18 cellular contexts compared by ENCODE assay signal in the genomic region with DNA sequence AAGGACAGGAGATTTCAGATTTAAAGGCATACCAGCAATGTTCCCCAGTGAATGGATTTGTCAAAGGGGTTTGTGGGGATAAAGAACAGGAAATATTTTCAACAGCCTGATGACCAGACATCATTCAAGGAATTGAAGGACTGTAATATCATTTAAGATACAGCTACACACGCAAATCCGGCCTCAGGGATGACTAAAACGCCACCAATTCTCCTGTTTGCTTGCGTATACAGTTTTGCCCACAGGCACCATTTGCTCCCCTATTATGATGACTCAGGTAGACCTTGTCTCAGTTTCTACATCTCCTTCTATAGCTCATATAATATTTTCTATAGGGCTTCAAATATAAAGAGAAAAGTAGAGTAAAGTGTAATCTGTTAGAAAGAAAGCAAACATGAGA. TPM values are rescaled to one million over a fixed set of nuclear protein-coding genes. Genes with fewer than 3 reads are reported as not detected.
A peak's percentile ranks its signal among the peaks of the same experiment; 100 is the strongest.
DNase-seq lines count a peak whose midpoint lies in the region; ATAC-seq and TF ChIP-seq lines count a peak whose summit lies in the region.
"Had no signal": no experiment of that assay in that cellular context is flagged by ENCODE, and none has a peak within 500 bp of the region (broad histone marks: within the 10 kb centered on the region; RNA-seq: fewer than 3 reads in every experiment).

No MANE protein-coding gene starts in this region.

- no peak for ATAC-seq in Right ventricle myocardium superior (ENCODE audit: poor library complexity)
- ATAC-seq in gastroesophageal sphincter: no peak
- no peak for ATAC-seq in HG02642 (IDR thresholded peaks at IDR 0.05; ENCODE audit: poor library complexity, unreplicated experiment)
- ATAC-seq: A549 had no signal

- in situ Hi-C loops in SK-MEL-5 (cut with HindIII; ENCODE audit: low pct_unique_long_range_greater_than_20kb, low sequenced_read_pairs): no loop called here

- TF ChIP-seq CTCF in left ventricle myocardium inferior (IDR thresholded peaks at IDR 0.05; ENCODE audit: borderline replicate concordance) (no peak), gastroesophageal sphincter (IDR thresholded peaks at IDR 0.05) (no peak), spleen (IDR thresholded peaks at IDR 0.05 in 8 of 11, conservative IDR thresholded peaks at IDR 0.05 in 3 of 11) (no peak), GM10266 (IDR thresholded peaks at IDR 0.05; ENCODE audit: control insufficient read depth, insufficient read depth, low read depth, missing control alignments) (no peak)

- DNase-seq in left ventricle myocardium inferior (no peak), Right ventricle myocardium superior (no peak), SK-MEL-5 (ENCODE audit: low read depth, low spot score) (peak; percentile 61), spleen (no peak), GM10266 (ENCODE audit: extremely low spot score) (no peak), NCI-H345 (lab: John Stamatoyannopoulos, UW) (no peak)
- DNase-seq: DMS 273 treated with DMSO at 0.1 percent for 48 hours, H7, NCI-H1417 treated with DMSO at 0.1 percent for 48 hours, NCI-H2029 treated with DMSO at 0.1 percent for 48 hours, NCI-H510A, NCI-H774, SHP77 had no signal

- no peaks in the 10 kb centered on the region for H3K36me3 ChIP-seq in left ventricle myocardium inferior
- H3K36me3 ChIP-seq in gastroesophageal sphincter: no peaks in the 10 kb centered on the region
- H3K36me3 ChIP-seq in spleen: no peaks in the 10 kb centered on the region

- intact Hi-C loops in left ventricle myocardium inferior (cut with micrococcal nuclease) (no loop called here), Right ventricle myocardium superior (cut with DNase I) (no loop called here), spleen (cut with DNase I; ENCODE audit: low total_unique reads) (no loop called here)

- no peaks in the 10 kb centered on the region for H3K9me3 ChIP-seq in left ventricle myocardium inferior (replicated peaks)
- H3K9me3 ChIP-seq in gastroesophageal sphincter: no peaks in the 10 kb centered on the region
- H3K9me3 ChIP-seq in spleen: no peaks in the 10 kb centered on the region
- H3K9me3 ChIP-seq: A549 had no signal

- peaks cover 22% of the 10 kb centered on the region for H3K4me1 ChIP-seq in left ventricle myocardium inferior
- peaks cover 0 to 16% (median 3%) of the 10 kb centered on the region in 3 donors for H3K4me1 ChIP-seq in gastroesophageal sphincter
- H3K4me1 ChIP-seq in spleen: peaks cover 0 to 12% (median 1%) of the 10 kb centered on the region in 6 donors
- H3K4me1 ChIP-seq: A549 had no signal

- no peaks in the 10 kb centered on the region for H3K27me3 ChIP-seq in left ventricle myocardium inferior (ENCODE audit: low read depth)
- no peaks in the 10 kb centered on the region for H3K27me3 ChIP-seq in gastroesophageal sphincter
- H3K27me3 ChIP-seq in spleen (replicated peaks in 1 of 7): no peaks in the 10 kb centered on the region

- TF ChIP-seq EP300 in gastroesophageal sphincter (IDR thresholded peaks at IDR 0.05): no peak

- TF ChIP-seq POLR2A in gastroesophageal sphincter (IDR thresholded peaks at IDR 0.05) (no peak), spleen (IDR thresholded peaks at IDR 0.05) (no peak)

- WGBS in gastroesophageal sphincter (ENCODE audit: low coverage in 1 of 2), 2 donors: 94 to 95% methylated on average over 3 to 4 of the region's 4 CpGs
- WGBS in spleen, 5 donors: 88 to 98% (median 93%) methylated on average over 4 of the region's 4 CpGs

- H3K4me3 ChIP-seq in left ventricle myocardium inferior (no peak overlapping the region), gastroesophageal sphincter (no peak overlapping the region), spleen (no peak overlapping the region)
- H3K4me3 ChIP-seq: A549 had no signal

- H3K27ac ChIP-seq in left ventricle myocardium inferior (replicated peaks) (peak overlapping the region; percentile 79), gastroesophageal sphincter (peak overlapping the region; percentile 11 to 59 (median 28)), spleen (peak overlapping the region in 6 of 8 donors; percentile 33 to 65 (median 48))
- H3K27ac ChIP-seq: A549, C4-2B, HL-60 had no signal

RNA-seq across cellular contexts. Expression of a gene that starts 29.7 kb away (rescaled TPM):
- total RNA-seq in left ventricle myocardium inferior: 28.4 TPM
- total RNA-seq in Right ventricle myocardium superior: 23.6 TPM
- total RNA-seq in SK-MEL-5 (2014; rRNA removed; shearing (Covaris generic)): 21.1 and 29.7 TPM in 2 replicates
- polyA plus RNA-seq in SK-MEL-5 (2015; cell fraction: cytosol; rRNA removed): 11.8 and 12.2 TPM in 2 replicates
- 14.6 and 41.5 TPM in 2 replicates for polyA plus RNA-seq in SK-MEL-5 (2015; cell fraction: nucleus; rRNA removed)
- 100 to 1,000 TPM; 219 to 326 (median 240) TPM for total RNA-seq in gastroesophageal sphincter
- total RNA-seq in spleen: 100 to 1,000 TPM; 197 to 505 (median 301) TPM
- polyA plus RNA-seq in spleen: 10 to 100 TPM in 1 of 3 donors, 1 to 10 TPM in 2; 8.3 to 17.0 (median 9.0) TPM

RNA-seq across cellular contexts. Expression of a gene that starts 29.7 kb away (rescaled TPM):
- total RNA-seq in left ventricle myocardium inferior (19.7 TPM), Right ventricle myocardium superior (16.9 TPM), gastroesophageal sphincter (10 to 100 TPM; 49.4 to 78.0 (median 59.0) TPM), spleen (100 to 1,000 TPM in 3 of 7 donors, 10 to 100 TPM in 4; 41.0 to 169 (median 92.9) TPM)
- 21.3 and 22.8 TPM in 2 replicates for total RNA-seq in SK-MEL-5 (2014; rRNA removed; shearing (Covaris generic))
- 14.0 and 15.5 TPM in 2 replicates for polyA plus RNA-seq in SK-MEL-5 (2015; cell fraction: cytosol; rRNA removed)
- 5.9 and 8.3 TPM in 2 replicates for polyA plus RNA-seq in SK-MEL-5 (2015; cell fraction: nucleus; rRNA removed)
- polyA plus RNA-seq in spleen: 10 to 100 TPM; 10.4 to 24.2 (median 17.7) TPM

Comparison
In these comparisons a context has a peak if more than half of its experiments do, and no peak if none do; other contexts are left out.
1. H3K27ac ChIP-seq: peak in every context shown above with its lines; median percentile 79 in left ventricle myocardium inferior; 48 in spleen; 28 in gastroesophageal sphincter.